In genomic region chr20:17951323-17951722, GRCh38 we compare ENCODE assay signal across 27 cellular contexts.
"Had no signal": no experiment of that assay in that cellular context is flagged by ENCODE, and none has a peak within 500 bp of the region (broad histone marks: within the 10 kb centered on the region; RNA-seq: fewer than 3 reads in every experiment).

No MANE protein-coding gene starts in this region.

- FAIRE-seq: urothelium cell line had no signal

- H3K4me2 ChIP-seq: hepatocyte had no signal

- ATAC-seq: foreskin keratinocyte; gastroesophageal sphincter; heart left ventricle; left cardiac atrium; left lung; naive thymus-derived CD8-positive, alpha-beta T cell; stimulated activated effector memory CD8-positive, alpha-beta T cell treated with anti-CD3 and anti-CD28 coated beads, Interleukin-12 subunit alpha, Interleukin-12 subunit beta, amount 100 ng/mL, for 72 hours had no signal

- H3K27me3 Mint-ChIP-seq: dendritic cell treated with granulocyte-macrophage colony-stimulating factor and Interleukin-4, amounts not matched to agents 40 ng/mL and 50 ng/mL, for 4 days; naive thymus-derived CD8-positive, alpha-beta T cell had no signal

- H3K4me3 Mint-ChIP-seq: dendritic cell treated with granulocyte-macrophage colony-stimulating factor and Interleukin-4, amounts not matched to agents 40 ng/mL and 50 ng/mL, for 4 days; endodermal cell; naive thymus-derived CD8-positive, alpha-beta T cell; nephron progenitor cell; stimulated activated effector memory CD8-positive, alpha-beta T cell treated with anti-CD3 and anti-CD28 coated beads, Interleukin-12 subunit alpha, Interleukin-12 subunit beta, amount 100 ng/mL, for 72 hours had no signal

- H3K27me3 ChIP-seq: colonic mucosa, esophagus muscularis mucosa, foreskin keratinocyte, gastroesophageal sphincter, heart left ventricle, hepatocyte, left lung, right atrium auricular region, sigmoid colon, tibial nerve, upper lobe of left lung had no signal

- H3K9me3 ChIP-seq: colonic mucosa, esophagus muscularis mucosa, gastroesophageal sphincter, heart left ventricle, left lung, prostate gland, right atrium auricular region, sigmoid colon, thoracic aorta, tibial nerve, upper lobe of left lung had no signal

- H3K9me3 Mint-ChIP-seq: dendritic cell treated with granulocyte-macrophage colony-stimulating factor and Interleukin-4, amounts not matched to agents 40 ng/mL and 50 ng/mL, for 4 days; endodermal cell; naive thymus-derived CD8-positive, alpha-beta T cell; nephron progenitor cell; stimulated activated effector memory CD8-positive, alpha-beta T cell treated with anti-CD3 and anti-CD28 coated beads, Interleukin-12 subunit alpha, Interleukin-12 subunit beta, amount 100 ng/mL, for 72 hours had no signal

- H3K27ac ChIP-seq: colonic mucosa, epithelial cell of prostate, esophagus muscularis mucosa, foreskin keratinocyte, gastroesophageal sphincter, heart left ventricle, hepatocyte, left lung, prostate gland, right atrium auricular region, sigmoid colon, thoracic aorta, tibial nerve, upper lobe of left lung had no signal

- H3K4me3 ChIP-seq: colonic mucosa, esophagus muscularis mucosa, gastroesophageal sphincter, heart left ventricle, hepatocyte, left lung, prostate gland, right atrium auricular region, sigmoid colon, thoracic aorta, tibial nerve, upper lobe of left lung had no signal

- DNase-seq: colonic mucosa; effector CD8-positive, alpha-beta T cell; endodermal cell; foreskin keratinocyte; heart left ventricle; left cardiac atrium; left lung; mesendoderm; naive thymus-derived CD8-positive, alpha-beta T cell; nephron progenitor cell; nucleus accumbens; sigmoid colon; stimulated activated CD4-positive, alpha-beta T cell treated with anti-CD3 and anti-CD28 coated beads, Interleukin-2, amount 100 ng/mL, for 24 hours; stimulated activated CD4-positive, alpha-beta T cell treated with anti-CD3 and anti-CD28 coated beads, Interleukin-4, amount 100 ng/mL, for 24 hours; stimulated activated naive CD4-positive, alpha-beta T cell treated with Interleukin-2 at 50 U/mL for 16 hours; upper lobe of left lung had no signal

- H3K27ac Mint-ChIP-seq: dendritic cell treated with granulocyte-macrophage colony-stimulating factor and Interleukin-4, amounts not matched to agents 40 ng/mL and 50 ng/mL, for 4 days; endodermal cell; stimulated activated effector memory CD8-positive, alpha-beta T cell treated with anti-CD3 and anti-CD28 coated beads, Interleukin-12 subunit alpha, Interleukin-12 subunit beta, amount 100 ng/mL, for 72 hours had no signal

- H3K4me1 ChIP-seq: colonic mucosa, foreskin keratinocyte, prostate gland, right atrium auricular region had no signal

- H2AFZ ChIP-seq: hepatocyte had no signal
